In genomic region chr9:101399641-101399965, GRCh38 we compare ENCODE assay signal across 8 cellular contexts. TPM values are rescaled to one million over a fixed set of nuclear protein-coding genes. Genes with fewer than 3 reads are reported as not detected.
DNase-seq lines count a peak whose midpoint lies in the region; ATAC-seq and TF ChIP-seq lines count a peak whose summit lies in the region.

No MANE protein-coding gene starts in this region.

- peak overlapping the region; percentile 94 to 100 (median 98) for H3K4me3 Mint-ChIP-seq in naive B cell

- H3K4me2 ChIP-seq in BLaER1 = peak overlapping the region; percentile 87

- TF ChIP-seq CTCF in cardiac fibroblast (IDR thresholded peaks at IDR 0.05; ENCODE audit: low read depth, low read length) = no peak

- H3K36me3 ChIP-seq in BLaER1 = peaks cover 65% of the 10 kb centered on the region

- peaks cover 49 to 72% (median 67%) of the 10 kb centered on the region in 3 donors for H3K4me1 Mint-ChIP-seq in naive B cell

- ATAC-seq in naive B cell (ENCODE audit: low read depth in 2 of 2) = no peak
- no peak for ATAC-seq in HG03432 (IDR thresholded peaks at IDR 0.05; ENCODE audit: unreplicated experiment)

- no peaks in the 10 kb centered on the region for H4K20me1 ChIP-seq in BLaER1

- H3K36me3 Mint-ChIP-seq in naive B cell = peaks cover 44 to 54% of the 10 kb centered on the region in 2 donors

- H3K27ac Mint-ChIP-seq in naive B cell = peak overlapping the region; percentile 17 to 100 (median 100)

- DNase-seq in M059J (ENCODE audit: low read depth) = peak; percentile 4
- no peak for DNase-seq in cardiac fibroblast (ENCODE audit: low read depth in 2 of 2)
- no peak for DNase-seq in naive B cell
- DNase-seq in epidermal melanocyte (ENCODE audit: insufficient read length, low spot score) = no peak
- no peak for DNase-seq in central memory CD4-positive, alpha-beta T cell
- no peak for DNase-seq in cerebellar nuclear complex (lab: John Stamatoyannopoulos, UW)

- peak overlapping the region; percentile 95 for H3K9ac ChIP-seq in BLaER1

- peaks cover 0 to 9% (median 4%) of the 10 kb centered on the region in 7 donors for H3K9me3 Mint-ChIP-seq in naive B cell

- H3K27ac ChIP-seq in BLaER1 = peak overlapping the region; percentile 88

- H3K27me3 ChIP-seq in BLaER1 = no peaks in the 10 kb centered on the region

- H3K4me3 ChIP-seq in BLaER1 (peak overlapping the region; percentile 88), cardiac fibroblast (replicated peaks in 1 of 2; ENCODE audit: low read depth in 2 of 2, low read length in 2 of 2) (peak overlapping the region; percentile 72 to 76)

- H3K9me3 ChIP-seq in BLaER1 = peaks cover 46% of the 10 kb centered on the region

- H3K27me3 Mint-ChIP-seq in naive B cell = no peaks in the 10 kb centered on the region

- peaks cover 34% of the 10 kb centered on the region for H3K4me1 ChIP-seq in BLaER1

RNA-seq across cellular contexts. Expression of gene ZNF189, which starts 1.0 kb away (rescaled TPM):
- total RNA-seq in M059J (2014; rRNA removed; shearing (Covaris generic)) = 11.1 and 15.1 TPM in 2 replicates
- polyA plus RNA-seq in naive B cell (ENCODE audit: low read depth in 6 of 6) = 1 to 10 TPM; 1.3 to 5.0 (median 3.8) TPM

RNA-seq across cellular contexts. Expression of gene MRPL50, which starts 1.2 kb away (rescaled TPM):
- 29.2 and 34.4 TPM in 2 replicates for total RNA-seq in M059J (2014; rRNA removed; shearing (Covaris generic))
- polyA plus RNA-seq in naive B cell (ENCODE audit: low read depth in 6 of 6) = 10 to 100 TPM in 5 of 6 donors, 1 to 10 TPM in 1; 9.2 to 15.0 (median 12.5) TPM

RNA-seq across cellular contexts. Expression of gene BAAT, which starts 14.8 kb away (rescaled TPM):
- not detected in 2 replicates for total RNA-seq in M059J (2014; rRNA removed; shearing (Covaris generic))
- polyA plus RNA-seq in naive B cell (ENCODE audit: low read depth in 6 of 6) = under 1 TPM in 1 of 6 donors, not detected in 5; 0.12 TPM

RNA-seq across cellular contexts. Expression of gene ALDOB, which starts 36.0 kb away (rescaled TPM):
- not detected in 2 replicates for total RNA-seq in M059J (2014; rRNA removed; shearing (Covaris generic))
- polyA plus RNA-seq in naive B cell (ENCODE audit: low read depth in 6 of 6) = under 1 TPM in 2 of 6 donors, not detected in 4; 0.18 to 0.22 TPM
